Comparison of ENCODE assay signal across 8 cellular contexts in the genomic region with DNA sequence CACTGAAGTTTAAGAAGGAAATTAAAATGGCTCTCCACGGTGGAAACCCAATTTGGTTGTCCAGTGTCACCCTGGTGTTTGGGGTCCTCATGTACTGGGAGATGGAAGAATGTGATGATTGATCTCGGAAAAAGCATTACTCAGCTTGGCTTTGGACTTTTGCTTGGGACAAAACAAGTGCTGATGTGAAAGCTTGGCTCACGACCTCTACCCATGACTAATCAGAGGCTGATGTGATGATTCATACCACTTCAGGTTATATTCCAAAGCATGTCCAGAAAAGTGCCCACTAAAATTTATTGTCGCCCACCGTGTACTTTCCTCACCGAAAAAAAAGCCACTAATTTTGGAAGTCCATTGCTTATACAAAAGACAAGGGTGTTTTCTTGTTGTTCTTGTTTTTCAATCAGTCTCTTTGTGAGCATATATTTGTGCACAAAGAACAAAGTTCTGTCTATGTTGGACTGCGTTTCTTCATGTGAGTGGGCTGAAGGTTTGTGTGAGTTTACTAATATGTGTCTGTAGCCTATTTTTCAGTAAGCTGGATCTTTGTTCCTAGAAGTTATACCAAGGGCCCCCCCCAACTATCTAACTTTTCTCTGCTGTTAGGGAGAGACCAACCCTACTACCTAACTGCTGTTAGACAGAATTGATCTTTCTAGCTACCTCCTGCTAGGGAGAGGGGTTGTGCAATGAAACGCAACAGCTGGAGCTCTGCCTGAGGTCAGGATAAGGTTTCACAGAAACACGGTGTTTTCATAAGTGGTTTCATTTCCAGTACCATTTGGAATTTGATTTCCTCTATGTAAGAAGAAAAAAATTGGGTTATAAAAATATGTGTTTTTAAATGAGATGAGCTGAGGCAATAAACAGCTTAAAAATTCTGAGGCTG. TPM values are rescaled to one million over a fixed set of nuclear protein-coding genes. Genes with fewer than 3 reads are reported as not detected.
"Had no signal": no experiment of that assay in that cellular context is flagged by ENCODE, and none has a peak within 500 bp of the region (broad histone marks: within the 10 kb centered on the region; RNA-seq: fewer than 3 reads in every experiment).

No MANE protein-coding gene starts in this region.

RNA-seq across cellular contexts. Expression of gene CDY1B, which starts 21.4 kb away (rescaled TPM):
- total RNA-seq: LHCN-M2, MCF 10A, NCI-H460, OCI-LY7, PC-9, Right ventricle myocardium inferior, SJSA1 had no signal
- polyA plus RNA-seq: SK-N-SH had no signal
